ENCODE assay signal across 8 cellular contexts in genomic region chr10:114879541-114880158, GRCh38. TPM values are rescaled to one million over a fixed set of nuclear protein-coding genes. Genes with fewer than 3 reads are reported as not detected.
DNase-seq lines count a peak whose midpoint lies in the region; ATAC-seq, FAIRE-seq and TF ChIP-seq lines count a peak whose summit lies in the region.

No MANE protein-coding gene starts in this region.

- no peak for TF ChIP-seq EP300 in neural cell (conservative IDR thresholded peaks at IDR 0.05; ENCODE audit: poor library complexity, severe bottlenecking)

- no peaks in the 10 kb centered on the region for H3K27me3 ChIP-seq in Caco-2 (replicated peaks; ENCODE audit: control insufficient read depth, insufficient read depth, low read length)
- H3K27me3 ChIP-seq in neural cell (ENCODE audit: insufficient read depth, low read depth, low read length), result no peaks in the 10 kb centered on the region

- no peaks in the 10 kb centered on the region for H3K36me3 Mint-ChIP-seq in Caco-2 (ENCODE audit: insufficient read depth, unreplicated experiment)

- H3K9me2 ChIP-seq in neural cell (ENCODE audit: insufficient read depth, low read length), result no peaks in the 10 kb centered on the region

- peak; percentile 80 for ATAC-seq in HG03280 (IDR thresholded peaks at IDR 0.05; ENCODE audit: unreplicated experiment)

- no peaks in the 10 kb centered on the region for H3F3A ChIP-seq in neural cell (ENCODE audit: insufficient read depth, low read length, poor library complexity, severe bottlenecking)

- H3K36me3 ChIP-seq in Caco-2 (ENCODE audit: control insufficient read depth, insufficient read depth, low read length) (no peaks in the 10 kb centered on the region), neural cell (ENCODE audit: insufficient read depth, low read length) (no peaks in the 10 kb centered on the region)

- H3K4me1 ChIP-seq in Caco-2, result no peaks in the 10 kb centered on the region

- no peak overlapping the region for H3K9ac ChIP-seq in neural cell (ENCODE audit: low read length)

- H3K9me3 Mint-ChIP-seq in Caco-2 (ENCODE audit: unreplicated experiment), result no peaks in the 10 kb centered on the region

- CTCF ChIA-PET in Caco-2 (lab: Charles Lee), result interaction anchor here (1.0 to 3.3 kb wide), 2 partner anchors 58 to 250 kb away, joined by 3 to 16 read pairs; partner anchors contain the start of gene FHIP2A

- H3K79me2 ChIP-seq in neural cell (replicated peaks; ENCODE audit: insufficient read depth, low read length), result no peaks in the 10 kb centered on the region

- H3K4me1 Mint-ChIP-seq in Caco-2 (ENCODE audit: low read depth, unreplicated experiment), result no peaks in the 10 kb centered on the region

- DNase-seq in Caco-2 (peak in 1 of 2 experiments; percentile 37), GM19239 (ENCODE audit: insufficient read length, low spot score) (peak; percentile 28), T follicular helper cell (ENCODE audit: low read depth) (peak; percentile 11), choroid plexus epithelial cell (ENCODE audit: low read depth) (peak; percentile 61), NCI-H226 (no peak), T1000 (lab: John Stamatoyannopoulos, UW) (no peak)

- H3K4me3 Mint-ChIP-seq in Caco-2 (ENCODE audit: unreplicated experiment), result no peak overlapping the region

- H4K20me1 ChIP-seq in neural cell (ENCODE audit: insufficient read depth), result no peaks in the 10 kb centered on the region

- no peaks in the 10 kb centered on the region for H3K9me3 ChIP-seq in Caco-2
- no peaks in the 10 kb centered on the region for H3K9me3 ChIP-seq in neural cell (ENCODE audit: low read length)

- H3K27me3 Mint-ChIP-seq in Caco-2 (ENCODE audit: insufficient read depth, unreplicated experiment), result peaks cover 5% of the 10 kb centered on the region

- H2AFZ ChIP-seq in neural cell (ENCODE audit: low read depth, low read length), result no peak overlapping the region

- intact Hi-C loops in Caco-2 (cut with micrococcal nuclease; ENCODE audit: unreplicated experiment), result loop anchor here (5.0 to 10.0 kb wide), 3 partner anchors 123 to 405 kb away; partner anchors contain the start of gene ATRNL1

- BruUV-seq in Caco-2 (replicated peaks; lab: Mats Ljungman, UMichigan), result no TSS peak

- no peak overlapping the region for H3K4me2 ChIP-seq in neural cell (ENCODE audit: low read length)

- no peak overlapping the region for H3K27ac Mint-ChIP-seq in Caco-2 (ENCODE audit: unreplicated experiment)

- POLR2A ChIA-PET in Caco-2 (lab: Charles Lee), result interaction anchor here (0.6 kb wide), 1 partner anchor 250 kb away, joined by 3 read pairs; no protein-coding TSS in a partner anchor

- TF ChIP-seq CTCF in Caco-2 (IDR thresholded peaks at IDR 0.05; ENCODE audit: insufficient read depth in 1 of 2, low read depth in 1 of 2, low read length in 1 of 2, severe bottlenecking in 1 of 2, unreplicated experiment in 1 of 2) (peak; percentile 35 to 62), choroid plexus epithelial cell (conservative IDR thresholded peaks at IDR 0.05; ENCODE audit: low read depth, low read length) (peak; percentile 81), neural cell (IDR thresholded peaks at IDR 0.05; ENCODE audit: poor library complexity, severe bottlenecking) (peak; percentile 35)

- H3K4me3 ChIP-seq in Caco-2 (ENCODE audit: low read depth, low read length), result no peak overlapping the region
- H3K4me3 ChIP-seq in choroid plexus epithelial cell (ENCODE audit: low read depth, low read length), result peak overlapping the region; percentile 30
- no peak overlapping the region for H3K4me3 ChIP-seq in neural cell (ENCODE audit: low read length)

- TF ChIP-seq RAD21 in neural cell (conservative IDR thresholded peaks at IDR 0.05), result peak; percentile 13

- FAIRE-seq in GM19239 (lab: Jason Lieb, UNC), result peak; percentile 83

- H3K27ac ChIP-seq in neural cell (ENCODE audit: low read length), result no peak overlapping the region

TF ChIP-seq in neural cell, 6 proteins besides CTCF, POLR2A, EP300 and RAD21:
- TF ChIP-seq EZH2 (IDR thresholded peaks at IDR 0.05; ENCODE audit: borderline replicate concordance, insufficient read depth, low read length, poor library complexity, severe bottlenecking) (no peak), REST (IDR thresholded peaks at IDR 0.05; ENCODE audit: borderline replicate concordance) (no peak), TAF1 (IDR thresholded peaks at IDR 0.05; ENCODE audit: low read depth) (no peak)

RNA-seq across cellular contexts. Expression of gene FHIP2A, which starts 58.1 kb away (rescaled TPM):
- 15.2 and 15.3 TPM in 2 replicates for total RNA-seq in Caco-2 (2022)
- 28.0 and 30.7 TPM in 2 replicates for polyA plus RNA-seq in neural cell
- polyA minus RNA-seq in neural cell, result 55.5 and 63.6 TPM in 2 replicates

RNA-seq across cellular contexts. Expression of gene TRUB1, which starts 58.3 kb away (rescaled TPM):
- total RNA-seq in Caco-2 (2022), result 18.9 and 22.0 TPM in 2 replicates
- 45.4 and 48.8 TPM in 2 replicates for polyA plus RNA-seq in neural cell
- 65.5 and 66.0 TPM in 2 replicates for polyA minus RNA-seq in neural cell

Comparison
In these comparisons a context has a peak if more than half of its experiments do, and no peak if none do; other contexts are left out.
1. DNase-seq: peak in GM19239 (single experiment), T follicular helper cell (single experiment) and choroid plexus epithelial cell (single experiment); none in NCI-H226 (single experiment) and T1000 (single experiment).
2. Peak in every context shown above with its lines, with median percentiles within 50 percentile points of each other: CTCF ChIP-seq.